ENCODE assay signal across 8 cellular contexts in genomic region chr13:42041684-42042035, GRCh38. TPM values are rescaled to one million over a fixed set of nuclear protein-coding genes. Genes with fewer than 3 reads are reported as not detected.
DNase-seq lines count a peak whose midpoint lies in the region; ATAC-seq and TF ChIP-seq lines count a peak whose summit lies in the region.

No MANE protein-coding gene starts in this region.

- no peaks in the 10 kb centered on the region for H3K9me3 ChIP-seq in iPS-18a (ENCODE audit: control insufficient read depth, low read depth, low read length)
- H3K9me3 ChIP-seq in sigmoid colon: no peaks in the 10 kb centered on the region

- 5 to 11% methylated on average over 16 of the region's 16 CpGs for WGBS in sigmoid colon, 2 donors

- H3K27me3 Mint-ChIP-seq in brain: peaks cover 35% of the 10 kb centered on the region

- peaks cover 35% of the 10 kb centered on the region for H3K27me3 ChIP-seq in H7 (ENCODE audit: control insufficient read depth, insufficient read depth, low read length)
- peaks cover 73% of the 10 kb centered on the region for H3K27me3 ChIP-seq in iPS-18a (ENCODE audit: control insufficient read depth, insufficient read depth, low read length)
- H3K27me3 ChIP-seq in sigmoid colon: no peaks in the 10 kb centered on the region

- H3K36me3 Mint-ChIP-seq in brain: no peaks in the 10 kb centered on the region

- DNase-seq in DMS153 (lab: John Stamatoyannopoulos, UW) (peak; percentile 8), DMS153 treated with DMSO at 0.1 percent for 48 hours (lab: John Stamatoyannopoulos, UW; ENCODE audit: unreplicated experiment) (no peak), H7 (peak; percentile 70), NCI-H460 (ENCODE audit: extremely low read depth, low read depth) (peak; percentile 27), sigmoid colon (peak; percentile 86)

- H3K9ac ChIP-seq in iPS-18a (ENCODE audit: low read length): peak overlapping the region; percentile 78

- ATAC-seq in GM19397 (IDR thresholded peaks at IDR 0.05; ENCODE audit: unreplicated experiment): no peak

- H3K4me1 ChIP-seq in iPS-18a (ENCODE audit: control insufficient read depth, low read depth, low read length) (peaks cover 13% of the 10 kb centered on the region), sigmoid colon (peaks cover 0 to 19% (median 12%) of the 10 kb centered on the region in 4 donors)

- no peak for TF ChIP-seq POLR2A in sigmoid colon (IDR thresholded peaks at IDR 0.05)

- H3K27ac ChIP-seq in iPS-18a (ENCODE audit: low read length) (no peak overlapping the region), sigmoid colon (peak overlapping the region; percentile 95 to 99 (median 99))

- H3K4me1 Mint-ChIP-seq in brain: peaks cover 25% of the 10 kb centered on the region

- TF ChIP-seq CTCF in brain (conservative IDR thresholded peaks at IDR 0.05) (peak; percentile 26 to 59), sigmoid colon (IDR thresholded peaks at IDR 0.05) (peak in 3 of 4 experiments; percentile 52 to 74 (median 61))

- H3K27ac Mint-ChIP-seq in brain: peak overlapping the region; percentile 77 to 83 (median 77)

- intact Hi-C loops in sigmoid colon (cut with DNase I): loop anchor here (2.0 to 10.0 kb wide), 5 partner anchors 69 to 977 kb away; partner anchors contain the start of genes VWA8 and WBP4

- H3K36me3 ChIP-seq in H7 (replicated peaks; ENCODE audit: control insufficient read depth, insufficient read depth, low read length) (no peaks in the 10 kb centered on the region), iPS-18a (ENCODE audit: control insufficient read depth, low read depth, low read length) (no peaks in the 10 kb centered on the region), sigmoid colon (no peaks in the 10 kb centered on the region)

- peak overlapping the region; percentile 90 to 97 (median 94) for H3K4me3 Mint-ChIP-seq in brain

- H3K4me3 ChIP-seq in H7 (ENCODE audit: insufficient read depth, low read depth, low read length): peak overlapping the region; percentile 87
- H3K4me3 ChIP-seq in iPS-18a (ENCODE audit: low read length): peak overlapping the region; percentile 84
- peak overlapping the region; percentile 59 to 89 (median 80) for H3K4me3 ChIP-seq in sigmoid colon

- H3K9me3 Mint-ChIP-seq in brain: peaks cover 0 to 10% (median 4%) of the 10 kb centered on the region in 5 experiments

- no peak for TF ChIP-seq EP300 in sigmoid colon (IDR thresholded peaks at IDR 0.05)

RNA-seq across cellular contexts. Expression of gene DGKH, which starts 6.8 kb away (rescaled TPM):
- total RNA-seq in H7 (2014; rRNA removed; shearing (Covaris generic)): 3.7 and 4.2 TPM in 2 replicates
- total RNA-seq in NCI-H460 (2014; rRNA removed; shearing (Covaris generic)): 3.9 and 4.0 TPM in 2 replicates
- polyA plus RNA-seq in NCI-H460 (2014; cell fraction: nucleus; rRNA removed): 2.1 and 2.9 TPM in 2 replicates
- polyA plus RNA-seq in brain (ENCODE audit: insufficient read depth, low read depth, low replicate concordance): 0.88 TPM
- total RNA-seq in sigmoid colon: 10 to 100 TPM; 13.9 to 23.3 (median 17.0) TPM
- 1 to 10 TPM; 1.2 to 3.5 (median 1.4) TPM for polyA plus RNA-seq in sigmoid colon
